ENCODE assay signal across 20 cellular contexts in genomic region chr1:41733725-41734124, GRCh38.
"Had no signal": no experiment of that assay in that cellular context is flagged by ENCODE, and none has a peak within 500 bp of the region (broad histone marks: within the 10 kb centered on the region; RNA-seq: fewer than 3 reads in every experiment).

No MANE protein-coding gene starts in this region.

- H3K4me3 ChIP-seq: dorsolateral prefrontal cortex, lower lobe of right lung, pancreas, smooth muscle cell, suprapubic skin, transverse colon had no signal

- H3K9me3 ChIP-seq: lower lobe of right lung, neutrophil, pancreas, suprapubic skin, transverse colon had no signal

- H3K4me3 Mint-ChIP-seq: immature natural killer cell; memory B cell; natural killer cell; stimulated activated effector memory CD8-positive, alpha-beta T cell treated with anti-CD3 and anti-CD28 coated beads, Interleukin-12 subunit alpha, Interleukin-12 subunit beta, amount 100 ng/mL, for 72 hours; stimulated activated naive CD8-positive, alpha-beta T cell treated with anti-CD3 and anti-CD28 coated beads, Interleukin-15, Interleukin-2, amounts not matched to agents 100 ng/mL and 50 ng/mL, for 24 hours had no signal

- H3K36me3 ChIP-seq: lower lobe of right lung, neutrophil, pancreas, suprapubic skin, transverse colon had no signal

- H3K9me3 Mint-ChIP-seq: immature natural killer cell; memory B cell; natural killer cell; stimulated activated effector memory CD8-positive, alpha-beta T cell treated with anti-CD3 and anti-CD28 coated beads, Interleukin-12 subunit alpha, Interleukin-12 subunit beta, amount 100 ng/mL, for 72 hours; stimulated activated naive CD8-positive, alpha-beta T cell treated with anti-CD3 and anti-CD28 coated beads, Interleukin-15, Interleukin-2, amounts not matched to agents 100 ng/mL and 50 ng/mL, for 24 hours had no signal

- H3K27ac ChIP-seq: dorsolateral prefrontal cortex, lower lobe of right lung, neutrophil, pancreas, suprapubic skin, transverse colon had no signal

- DNase-seq: cerebellar nuclear complex; cortex of kidney; effector CD4-positive, alpha-beta T cell; immature natural killer cell; left ventricle myocardium superior; lower lobe of right lung; natural killer cell; pancreas; stimulated activated CD4-positive, alpha-beta T cell treated with anti-CD3 and anti-CD28 coated beads, Interleukin-2, amount 100 ng/mL, for 24 hours; stimulated activated CD4-positive, alpha-beta T cell treated with anti-CD3 and anti-CD28 coated beads, Interleukin-4, amount 100 ng/mL, for 24 hours; transverse colon had no signal

- H3K27ac Mint-ChIP-seq: progenitor cell of endocrine pancreas; stimulated activated effector memory CD8-positive, alpha-beta T cell treated with anti-CD3 and anti-CD28 coated beads, Interleukin-12 subunit alpha, Interleukin-12 subunit beta, amount 100 ng/mL, for 72 hours had no signal

- H3K4me1 ChIP-seq: pancreas had no signal

- H3K36me3 Mint-ChIP-seq: immature natural killer cell, memory B cell, natural killer cell had no signal

- H3K27me3 Mint-ChIP-seq: memory B cell; stimulated activated naive CD8-positive, alpha-beta T cell treated with anti-CD3 and anti-CD28 coated beads, Interleukin-15, Interleukin-2, amounts not matched to agents 100 ng/mL and 50 ng/mL, for 24 hours had no signal

- ATAC-seq: lower lobe of right lung; natural killer cell; pancreas; sciatic nerve; stimulated activated effector memory CD8-positive, alpha-beta T cell treated with anti-CD3 and anti-CD28 coated beads, Interleukin-12 subunit alpha, Interleukin-12 subunit beta, amount 100 ng/mL, for 72 hours had no signal

- H3K27me3 ChIP-seq: dorsolateral prefrontal cortex, neutrophil, pancreas, suprapubic skin, transverse colon had no signal
